Comparison of ENCODE assay signal across 8 cellular contexts in genomic region chr1:208731976-208732821, GRCh38.
DNase-seq lines count a peak whose midpoint lies in the region; ATAC-seq and TF ChIP-seq lines count a peak whose summit lies in the region.

No MANE protein-coding gene starts in this region.

- DNase-seq in effector CD4-positive, alpha-beta T cell = no peak
- no peak for DNase-seq in stimulated activated CD4-positive, alpha-beta T cell treated with anti-CD3 and anti-CD28 coated beads, Interleukin-2, amount 100 ng/mL, for 24 hours
- DNase-seq in UCSD-AML1 (lab: John Stamatoyannopoulos, UW; ENCODE audit: unreplicated experiment) (no peak), mucosa of descending colon (no peak)

- intact Hi-C loops in mucosa of descending colon (cut with DNase I, micrococcal nuclease) = no loop called here

- no peak overlapping the region for H3K4me3 ChIP-seq in mucosa of descending colon

- H3K36me3 Mint-ChIP-seq in IgD-negative memory B cell = peaks cover 1% of the 10 kb centered on the region
- H3K36me3 Mint-ChIP-seq in brain = no peaks in the 10 kb centered on the region

- H3K4me3 Mint-ChIP-seq in IgD-negative memory B cell (peak overlapping the region in 3 of 4 donors; percentile 1 to 46 (median 5)), brain (peak overlapping the region; percentile 11 to 75 (median 38))

- peaks cover 3% of the 10 kb centered on the region for H3K4me1 ChIP-seq in mucosa of descending colon (ENCODE audit: low read depth)

- ATAC-seq in GM18498 (IDR thresholded peaks at IDR 0.05; ENCODE audit: unreplicated experiment) (peak; percentile 98), GM21423 (IDR thresholded peaks at IDR 0.05; ENCODE audit: unreplicated experiment) (peak; percentile 92), mucosa of descending colon (no peak)

- peaks cover 3 to 5% (median 5%) of the 10 kb centered on the region in 3 donors for H3K4me1 Mint-ChIP-seq in IgD-negative memory B cell
- H3K4me1 Mint-ChIP-seq in brain = peaks cover 19% of the 10 kb centered on the region

- H3K36me3 ChIP-seq in mucosa of descending colon (ENCODE audit: low read depth) = no peaks in the 10 kb centered on the region

- no peak for TF ChIP-seq CTCF in brain (conservative IDR thresholded peaks at IDR 0.05)
- TF ChIP-seq CTCF in mucosa of descending colon (IDR thresholded peaks at IDR 0.05) = no peak

- no peaks in the 10 kb centered on the region for H3K9me3 ChIP-seq in mucosa of descending colon

- H3K27me3 Mint-ChIP-seq in IgD-negative memory B cell (peaks cover 2% of the 10 kb centered on the region), brain (no peaks in the 10 kb centered on the region)

- no peak overlapping the region for H3K27ac Mint-ChIP-seq in IgD-negative memory B cell
- peak overlapping the region; percentile 21 to 52 (median 45) for H3K27ac Mint-ChIP-seq in brain

- H3K9me3 Mint-ChIP-seq in IgD-negative memory B cell = no peaks in the 10 kb centered on the region
- peaks cover 0 to 7% (median 0%) of the 10 kb centered on the region in 5 experiments for H3K9me3 Mint-ChIP-seq in brain

Comparison
In these comparisons a context has a peak if more than half of its experiments do, and no peak if none do; other contexts are left out.
1. H3K27ac Mint-ChIP-seq: peak in brain (5 of 5); none in IgD-negative memory B cell (0 of 3).